Comparison of ENCODE assay signal across 23 cellular contexts in genomic region chr11:1848640-1849265, GRCh38. TPM values are rescaled to one million over a fixed set of nuclear protein-coding genes. Genes with fewer than 3 reads are reported as not detected.
A peak's percentile ranks its signal among the peaks of the same experiment; 100 is the strongest.
DNase-seq lines count a peak whose midpoint lies in the region; ATAC-seq and TF ChIP-seq lines count a peak whose summit lies in the region.
"Had no signal": no experiment of that assay in that cellular context is flagged by ENCODE, and none has a peak within 500 bp of the region (broad histone marks: within the 10 kb centered on the region; RNA-seq: fewer than 3 reads in every experiment).

No MANE protein-coding gene starts in this region.

- H3K27me3 ChIP-seq in CD8-positive, alpha-beta memory T cell (ENCODE audit: insufficient read depth, low read length, poor library complexity, severe bottlenecking): no peaks in the 10 kb centered on the region
- H3K27me3 ChIP-seq in mammary epithelial cell (ENCODE audit: insufficient read depth, low read length) (no peaks in the 10 kb centered on the region), transverse colon (no peaks in the 10 kb centered on the region)
- H3K27me3 ChIP-seq: cardiac muscle cell, right lobe of liver, tibial artery had no signal

- H3K4me1 Mint-ChIP-seq in CD14-positive monocyte (peaks cover 86% of the 10 kb centered on the region), nephron progenitor cell (peaks cover 53% of the 10 kb centered on the region)
- H3K4me1 Mint-ChIP-seq in CD8-positive, alpha-beta memory T cell: peaks cover 70 to 90% (median 76%) of the 10 kb centered on the region in 3 donors
- peaks cover 86% of the 10 kb centered on the region for H3K4me1 Mint-ChIP-seq in activated naive CD8-positive, alpha-beta T cell treated with anti-CD3 and anti-CD28 coated beads, Interleukin-2, amount 50 U/mL, for 24 hours

- H3K9me3 Mint-ChIP-seq in CD14-positive monocyte (no peaks in the 10 kb centered on the region), nephron progenitor cell (peaks cover 3% of the 10 kb centered on the region)
- H3K9me3 Mint-ChIP-seq in CD8-positive, alpha-beta memory T cell: no peaks in the 10 kb centered on the region
- H3K9me3 Mint-ChIP-seq in activated naive CD8-positive, alpha-beta T cell treated with anti-CD3 and anti-CD28 coated beads, Interleukin-2, amount 50 U/mL, for 24 hours: no peaks in the 10 kb centered on the region

- H3K27ac ChIP-seq in CD8-positive, alpha-beta memory T cell (ENCODE audit: low read depth, low read length): no peak overlapping the region
- no peak overlapping the region for H3K27ac ChIP-seq in mammary epithelial cell (ENCODE audit: insufficient read depth, low read depth, low read length)
- H3K27ac ChIP-seq in transverse colon: no peak overlapping the region
- H3K27ac ChIP-seq: cardiac muscle cell, parathyroid adenoma, SJSA1, tibial artery had no signal

- dilution Hi-C loops in mammary epithelial cell (cut with HindIII; ENCODE audit: low sequenced_read_pairs): loop anchor here (5.0 kb wide), 2 partner anchors 54 to 106 kb away; no protein-coding TSS in a partner anchor

- BruUV-seq in mammary epithelial cell (replicated peaks; lab: Mats Ljungman, UMichigan): no TSS peak

- CTCF ChIA-PET in CD8-positive, alpha-beta memory T cell (lab: Charles Lee): interaction anchor here (0.7 to 2.8 kb wide), 7 partner anchors 14 to 303 kb away, joined by 3 to 9 read pairs (median 4); partner anchors contain the start of gene SYT8
- CTCF ChIA-PET in mammary epithelial cell (lab: Charles Lee; ENCODE audit: low non-redundant PET) (no interaction called here), HEK293T (lab: Yijun Ruan, JAX) (interaction anchor here (1.1 kb wide), 1 partner anchor 303 kb away, joined by 4 read pairs; no protein-coding TSS in a partner anchor)

- no peak overlapping the region for H2AFZ ChIP-seq in mammary epithelial cell (ENCODE audit: low read depth, low read length)
- H2AFZ ChIP-seq: parathyroid adenoma had no signal

- TF ChIP-seq EP300 in transverse colon (IDR thresholded peaks at IDR 0.05; ENCODE audit: low read depth): no peak

- H3K27me3 Mint-ChIP-seq in CD14-positive monocyte (ENCODE audit: low read depth in 3 of 3) (peaks cover 0 to 4% (median 1%) of the 10 kb centered on the region in 3 donors), nephron progenitor cell (ENCODE audit: low read depth, poor library complexity) (peaks cover 5% of the 10 kb centered on the region)
- peaks cover 0 to 1% of the 10 kb centered on the region in 2 donors for H3K27me3 Mint-ChIP-seq in CD8-positive, alpha-beta memory T cell
- no peaks in the 10 kb centered on the region for H3K27me3 Mint-ChIP-seq in activated naive CD8-positive, alpha-beta T cell treated with anti-CD3 and anti-CD28 coated beads, Interleukin-2, amount 50 U/mL, for 24 hours

- H3K4me2 ChIP-seq in mammary epithelial cell (ENCODE audit: insufficient read depth, low read depth, low read length): no peak overlapping the region

- H3K79me2 ChIP-seq in mammary epithelial cell (ENCODE audit: insufficient read depth, low read length): no peaks in the 10 kb centered on the region
- H3K79me2 ChIP-seq: parathyroid adenoma had no signal

- no peak overlapping the region for H3K4me3 Mint-ChIP-seq in CD14-positive monocyte
- H3K4me3 Mint-ChIP-seq in CD8-positive, alpha-beta memory T cell: peak overlapping the region in 1 of 7 donors; percentile 12
- H3K4me3 Mint-ChIP-seq in activated naive CD8-positive, alpha-beta T cell treated with anti-CD3 and anti-CD28 coated beads, Interleukin-2, amount 50 U/mL, for 24 hours: no peak overlapping the region
- H3K4me3 Mint-ChIP-seq in nephron progenitor cell: no peak overlapping the region

- WGBS in mammary epithelial cell (ENCODE audit: low coverage, missing lambda C conversion rate): 60% methylated on average over 10 of the region's 18 CpGs
- 85 to 98% methylated on average over 8 to 18 of the region's 18 CpGs for WGBS in transverse colon (ENCODE audit: low coverage in 1 of 2), 2 donors

- peaks cover 79% of the 10 kb centered on the region for H3K4me1 ChIP-seq in CD8-positive, alpha-beta memory T cell (ENCODE audit: insufficient read depth, low read length)
- no peaks in the 10 kb centered on the region for H3K4me1 ChIP-seq in mammary epithelial cell (ENCODE audit: insufficient read depth, low read length)
- peaks cover 0 to 25% (median 9%) of the 10 kb centered on the region in 4 donors for H3K4me1 ChIP-seq in transverse colon
- H3K4me1 ChIP-seq: parathyroid adenoma, right lobe of liver, tibial artery had no signal

- H4K20me1 ChIP-seq in mammary epithelial cell (ENCODE audit: insufficient read depth, low read length): no peaks in the 10 kb centered on the region

- TF ChIP-seq CTCF in CD14-positive monocyte (IDR thresholded peaks at IDR 0.05) (no peak), nephron progenitor cell (IDR thresholded peaks at IDR 0.05) (no peak), mammary epithelial cell (conservative IDR thresholded peaks at IDR 0.05 in 1 of 2, IDR thresholded peaks at IDR 0.05 in 1 of 2; ENCODE audit: extremely low read depth in 1 of 2, insufficient read depth in 1 of 2, low read depth in 1 of 2, low read length in 2 of 2) (no peak), transverse colon (IDR thresholded peaks at IDR 0.05) (no peak)

- no peak overlapping the region for H3K4me3 ChIP-seq in CD8-positive, alpha-beta memory T cell (ENCODE audit: low read length)
- H3K4me3 ChIP-seq in mammary epithelial cell (replicated peaks in 1 of 3; ENCODE audit: insufficient read depth in 1 of 3, low read depth in 2 of 3, low read length in 3 of 3) (no peak overlapping the region), transverse colon (no peak overlapping the region)
- H3K4me3 ChIP-seq: cardiac muscle cell, lung, right lobe of liver, SJSA1, tibial artery had no signal

- H3K9me3 ChIP-seq in CD8-positive, alpha-beta memory T cell (ENCODE audit: low read length): no peaks in the 10 kb centered on the region
- H3K9me3 ChIP-seq in mammary epithelial cell (replicated peaks; ENCODE audit: insufficient read depth, low read length) (no peaks in the 10 kb centered on the region), transverse colon (no peaks in the 10 kb centered on the region)
- H3K9me3 ChIP-seq: right lobe of liver, SJSA1, tibial artery had no signal

- no peak for TF ChIP-seq POLR2A in transverse colon (IDR thresholded peaks at IDR 0.05)

- in situ Hi-C loops in mammary epithelial cell (cut with MboI; ENCODE audit: low sequenced_read_pairs in 2 of 2) (no loop called here), transverse colon (cut with MboI; ENCODE audit: low pct_ligation_motif_present in 1 of 4, low pct_unique_long_range_greater_than_20kb in 1 of 4, low sequenced_read_pairs in 3 of 4) (no loop called here)

- H3K36me3 Mint-ChIP-seq in CD14-positive monocyte (peaks cover 9 to 11% of the 10 kb centered on the region in 2 donors), nephron progenitor cell (ENCODE audit: low read depth) (no peaks in the 10 kb centered on the region)
- H3K36me3 Mint-ChIP-seq in CD8-positive, alpha-beta memory T cell: peaks cover 0 to 11% (median 0%) of the 10 kb centered on the region in 3 donors
- peaks cover 2% of the 10 kb centered on the region for H3K36me3 Mint-ChIP-seq in activated naive CD8-positive, alpha-beta T cell treated with anti-CD3 and anti-CD28 coated beads, Interleukin-2, amount 50 U/mL, for 24 hours (ENCODE audit: low read depth)

- peak overlapping the region; percentile 99 to 100 (median 100) for H3K27ac Mint-ChIP-seq in CD14-positive monocyte
- H3K27ac Mint-ChIP-seq in CD8-positive, alpha-beta memory T cell: peak overlapping the region; percentile 28 to 98 (median 83)
- peak overlapping the region; percentile 56 for H3K27ac Mint-ChIP-seq in activated naive CD8-positive, alpha-beta T cell treated with anti-CD3 and anti-CD28 coated beads, Interleukin-2, amount 50 U/mL, for 24 hours
- peak overlapping the region; percentile 59 for H3K27ac Mint-ChIP-seq in nephron progenitor cell

- no peaks in the 10 kb centered on the region for H3K36me3 ChIP-seq in CD8-positive, alpha-beta memory T cell (ENCODE audit: insufficient read depth, low read length)
- H3K36me3 ChIP-seq in mammary epithelial cell (ENCODE audit: insufficient read depth, low read length): no peaks in the 10 kb centered on the region
- H3K36me3 ChIP-seq in transverse colon: no peaks in the 10 kb centered on the region
- H3K36me3 ChIP-seq: cardiac muscle cell, right lobe of liver, SJSA1, tibial artery had no signal

- ATAC-seq in activated naive CD8-positive, alpha-beta T cell treated with anti-CD3 and anti-CD28 coated beads, Interleukin-2, amount 50 U/mL, for 24 hours: no peak
- ATAC-seq: HCT116, Panc1, right lobe of liver had no signal

- POLR2A ChIA-PET in CD8-positive, alpha-beta memory T cell (lab: Charles Lee): no interaction called here
- POLR2A ChIA-PET in HEK293T (lab: Yijun Ruan, JAX): no interaction called here

- intact Hi-C loops in CD14-positive monocyte (cut with micrococcal nuclease): no loop called here
- intact Hi-C loops in mammary epithelial cell (cut with micrococcal nuclease): no loop called here
- intact Hi-C loops in transverse colon (cut with DNase I; ENCODE audit: low total_unique reads): no loop called here

- H3K9ac ChIP-seq in mammary epithelial cell (ENCODE audit: insufficient read depth, low read length): no peak overlapping the region
- H3K9ac ChIP-seq: parathyroid adenoma had no signal

- DNase-seq in CD14-positive monocyte (ENCODE audit: low spot score): no peak
- DNase-seq in CD8-positive, alpha-beta memory T cell: no peak
- no peak for DNase-seq in activated naive CD8-positive, alpha-beta T cell treated with anti-CD3 and anti-CD28 coated beads, Interleukin-2, amount 50 U/mL, for 24 hours
- DNase-seq in nephron progenitor cell: no peak
- no peak for DNase-seq in mammary epithelial cell
- DNase-seq in HEK293T (ENCODE audit: extremely low spot score): no peak
- DNase-seq in transverse colon: no peak
- DNase-seq: amniotic stem cell; foreskin melanocyte; Kasumi-1; NCI-H1048; NCI-H2029; NCI-H446; right lobe of liver; stimulated activated CD4-positive, alpha-beta T cell treated with anti-CD3 and anti-CD28 coated beads, Interleukin-15, amount 100 ng/mL, for 24 hours; tibial artery had no signal

RNA-seq across cellular contexts. Expression of gene LSP1, which starts 4.1 kb away (rescaled TPM):
- polyA plus RNA-seq in CD14-positive monocyte (100 to 1,000 TPM; 542 to 646 TPM), mammary epithelial cell (not detected)
- total RNA-seq in CD8-positive, alpha-beta memory T cell: 100 to 1,000 TPM; 226 to 230 TPM
- polyA plus RNA-seq in CD8-positive, alpha-beta memory T cell: 496 TPM
- total RNA-seq in mammary epithelial cell (1 to 10 TPM in 1 of 2 donors, under 1 TPM in 1; 0.17 to 2.0 TPM), transverse colon (10 to 100 TPM; 12.3 to 69.6 (median 23.2) TPM)
- polyA minus RNA-seq in mammary epithelial cell: not detected
- total RNA-seq: cardiac muscle cell had no signal

RNA-seq across cellular contexts. Expression of gene TNNI2, which starts 10.0 kb away (rescaled TPM):
- polyA plus RNA-seq in CD14-positive monocyte: 10 to 100 TPM; 11.4 to 11.7 TPM
- total RNA-seq in CD8-positive, alpha-beta memory T cell: under 1 TPM in 1 of 2 experiments, not detected in 1; 0.33 TPM
- polyA plus RNA-seq in CD8-positive, alpha-beta memory T cell: not detected
- total RNA-seq in mammary epithelial cell: 10 to 100 TPM in 1 of 2 donors, 1 to 10 TPM in 1; 8.8 to 44.7 TPM
- 34.8 TPM for polyA plus RNA-seq in mammary epithelial cell
- polyA minus RNA-seq in mammary epithelial cell: 4.3 TPM
- 10 to 100 TPM in 1 of 4 donors, 1 to 10 TPM in 1, not detected in 2; 3.5 to 35.9 TPM for total RNA-seq in transverse colon
- total RNA-seq: SJSA1 had no signal

RNA-seq across cellular contexts. Expression of gene SYT8, which starts 14.0 kb away (rescaled TPM):
- polyA plus RNA-seq in CD14-positive monocyte: not detected
- not detected for total RNA-seq in CD8-positive, alpha-beta memory T cell
- polyA plus RNA-seq in CD8-positive, alpha-beta memory T cell: not detected
- total RNA-seq in mammary epithelial cell: 100 to 1,000 TPM; 103 to 209 TPM
- 57.2 TPM for polyA plus RNA-seq in mammary epithelial cell
- 4.9 TPM for polyA minus RNA-seq in mammary epithelial cell
- total RNA-seq in transverse colon: 1 to 10 TPM in 2 of 4 donors, not detected in 2; 1.4 to 4.1 TPM
- total RNA-seq: cardiac muscle cell, SJSA1 had no signal
- polyA plus RNA-seq: cardiac muscle cell had no signal

RNA-seq across cellular contexts. Expression of gene PRR33, which starts 42.9 kb away (rescaled TPM):
- not detected for polyA plus RNA-seq in CD14-positive monocyte
- total RNA-seq in CD8-positive, alpha-beta memory T cell: not detected
- 0.17 TPM for polyA plus RNA-seq in CD8-positive, alpha-beta memory T cell
- not detected for total RNA-seq in mammary epithelial cell
- polyA plus RNA-seq in mammary epithelial cell: not detected
- not detected for polyA minus RNA-seq in mammary epithelial cell
- not detected for total RNA-seq in transverse colon
- total RNA-seq: cardiac muscle cell, lung, right lobe of liver, SJSA1 had no signal
- polyA plus RNA-seq: cardiac muscle cell, keratinocyte had no signal

Comparison
In these comparisons a context has a peak if more than half of its experiments do, and no peak if none do; other contexts are left out.
1. RNA of gene LSP1, which starts 4.1 kb away (total RNA-seq): 226 to 230 TPM in CD8-positive, alpha-beta memory T cell and 12.3 to 69.6 TPM in transverse colon; 0.17 to 2.0 TPM in mammary epithelial cell; every median in the first group is over 4 times any median in the second.
2. RNA of gene SYT8, which starts 14.0 kb away (total RNA-seq): 103 to 209 TPM in mammary epithelial cell; 1.4 to 4.1 TPM in transverse colon and not detected in CD8-positive, alpha-beta memory T cell; every median in the first group is over 10 times any median in the second.
3. Peak in every context shown above with its lines, with median percentiles within 50 percentile points of each other: H3K27ac Mint-ChIP-seq.